Comparison of ENCODE assay signal across 11 cellular contexts in genomic region chr11:27926469-27926868, GRCh38.
"Had no signal": no experiment of that assay in that cellular context is flagged by ENCODE, and none has a peak within 500 bp of the region (broad histone marks: within the 10 kb centered on the region; RNA-seq: fewer than 3 reads in every experiment).

No MANE protein-coding gene starts in this region.

- H3K36me3 ChIP-seq: lower lobe of right lung, stomach, vagina, WERI-Rb-1 had no signal

- H3K4me1 ChIP-seq: lower lobe of right lung, stomach, vagina had no signal

- H3K27ac ChIP-seq: dorsolateral prefrontal cortex, lower lobe of right lung, skin epidermis, stomach, vagina, WERI-Rb-1 had no signal

- H3K4me3 ChIP-seq: dorsolateral prefrontal cortex, lower lobe of right lung, skin epidermis, stomach, vagina had no signal

- H3K9me3 ChIP-seq: vagina had no signal

- ATAC-seq: lower lobe of right lung; naive thymus-derived CD4-positive, alpha-beta T cell had no signal

- H3K27me3 ChIP-seq: stomach, vagina had no signal

- DNase-seq: activated CD4-positive, alpha-beta T cell treated with anti-CD3 and anti-CD28 coated beads, Interleukin-2, amount 10 ng/mL, durations not matched to agents 24 days and 14 days; activated naive CD4-positive, alpha-beta T cell treated with anti-CD3 and anti-CD28 coated beads for 36 hours; dorsolateral prefrontal cortex; glutamatergic neuron; immature natural killer cell; lower lobe of right lung; naive thymus-derived CD4-positive, alpha-beta T cell; stomach had no signal
